ENCODE assay signal across 8 cellular contexts in the genomic region with DNA sequence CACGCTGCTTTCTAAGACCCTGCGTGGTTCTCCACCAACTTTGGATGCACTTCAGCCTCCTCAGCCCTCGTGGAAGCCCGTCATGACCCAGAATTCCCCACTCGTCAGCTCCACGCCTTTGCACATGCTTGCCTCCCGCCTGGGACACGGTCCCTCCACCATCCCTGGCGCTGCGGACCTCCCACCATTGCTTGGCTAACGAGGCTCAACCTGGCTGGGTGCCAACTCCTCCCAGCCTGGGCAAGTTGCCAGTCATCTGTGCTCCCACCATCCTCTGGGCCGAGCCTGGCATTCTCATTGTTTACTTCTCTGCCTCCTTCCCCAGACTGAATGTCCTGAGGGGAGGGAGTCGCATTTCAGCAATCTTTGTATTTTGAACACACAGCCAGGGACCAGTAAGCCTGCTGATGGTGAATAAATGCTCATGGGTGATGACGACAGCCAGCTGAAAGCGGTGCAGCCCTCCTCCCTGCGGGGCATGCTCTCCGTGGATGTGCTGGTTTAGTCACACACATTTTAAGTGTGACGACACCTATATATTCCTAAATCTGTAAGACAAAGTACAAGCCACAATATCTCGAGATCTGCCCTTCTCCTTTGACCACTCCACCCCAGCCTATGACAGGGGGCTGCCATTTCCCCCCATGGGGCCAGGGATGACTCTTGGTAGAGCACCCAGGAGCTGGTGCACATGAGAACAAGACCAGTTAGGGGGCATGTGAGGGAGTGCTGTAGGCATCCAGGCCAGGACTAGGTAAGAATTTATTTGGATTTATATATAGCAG. TPM values are rescaled to one million over a fixed set of nuclear protein-coding genes. Genes with fewer than 3 reads are reported as not detected.
DNase-seq lines count a peak whose midpoint lies in the region; ATAC-seq and TF ChIP-seq lines count a peak whose summit lies in the region.

No MANE protein-coding gene starts in this region.

- H3K4me3 ChIP-seq in BJ (ENCODE audit: low read depth, low read length) = no peak overlapping the region

- ATAC-seq in GM19025 (IDR thresholded peaks at IDR 0.05; ENCODE audit: low read depth, unreplicated experiment) (peak; percentile 48), HG03103 (IDR thresholded peaks at IDR 0.05; ENCODE audit: low read depth, unreplicated experiment) (peak; percentile 39), left cardiac atrium (peak; percentile 89 to 92), sciatic nerve (peak; percentile 95)

- intact Hi-C loops in left cardiac atrium (cut with DNase I) (no loop called here), sciatic nerve (cut with DNase I) (no loop called here)

- DNase-seq in BJ (ENCODE audit: low read depth) = peak; percentile 65
- DNase-seq in NCI-H2196 (lab: John Stamatoyannopoulos, UW; ENCODE audit: unreplicated experiment) = peak; percentile 87
- DNase-seq in anterior cingulate cortex (lab: John Stamatoyannopoulos, UW) = peak; percentile 44 to 94 (median 85)
- peak; percentile 86 for DNase-seq in left cardiac atrium
- DNase-seq in sciatic nerve (ENCODE audit: low spot score) = peak; percentile 95
- DNase-seq in iPS-NIHi7 (ENCODE audit: extremely low spot score) = no peak

- no peak for TF ChIP-seq CTCF in BJ (IDR thresholded peaks at IDR 0.05; ENCODE audit: insufficient read depth, low read depth, low read length)

- CTCF ChIA-PET in BJ (lab: Yijun Ruan, JAX) = interaction anchor here (0.9 to 2.3 kb wide), 2 partner anchors 26 to 148 kb away, joined by 3 to 8 read pairs; no protein-coding TSS in a partner anchor

- H3K27me3 ChIP-seq in BJ (ENCODE audit: control insufficient read depth, insufficient read depth, low read length) = no peaks in the 10 kb centered on the region

- POLR2A ChIA-PET in BJ (lab: Charles Lee) = no interaction called here

- no peaks in the 10 kb centered on the region for H3K36me3 ChIP-seq in BJ (ENCODE audit: control insufficient read depth, insufficient read depth, low read length)

RNA-seq across cellular contexts. Expression of a gene that starts 37.6 kb away (rescaled TPM):
- polyA plus RNA-seq in BJ (2011; rRNA removed) = 2.4 and 3.4 TPM in 2 replicates
- polyA minus RNA-seq in BJ (2011; rRNA and poly(A)+ RNA removed) = 9.7 and 9.8 TPM in 2 replicates
- total RNA-seq in left cardiac atrium (1 to 10 TPM; 2.0 to 4.8 TPM), sciatic nerve (22.6 TPM)

Comparison
In these comparisons a context has a peak if more than half of its experiments do, and no peak if none do; other contexts are left out.
1. ATAC-seq: peak in every context shown above with its lines; median percentile 95 in sciatic nerve; 90 in left cardiac atrium; 48 in GM19025; 39 in HG03103.